ENCODE assay signal across 22 cellular contexts in genomic region chr2:236889791-236890704, GRCh38.
"Had no signal": no experiment of that assay in that cellular context is flagged by ENCODE, and none has a peak within 500 bp of the region (broad histone marks: within the 10 kb centered on the region; RNA-seq: fewer than 3 reads in every experiment).

No MANE protein-coding gene starts in this region.

- H3K4me1 ChIP-seq: uterus had no signal

- H3K4me3 Mint-ChIP-seq: activated CD4-positive, alpha-beta T cell treated with anti-CD3 and anti-CD28 coated beads, Interleukin-2, amount 10 ng/mL, durations not matched to agents 24 days and 14 days; activated T-cell treated with anti-CD3 and anti-CD28 coated beads, Interleukin-2, amount 50 U/mL, for 24 hours; activated T-helper 17 cell treated with anti-CD3 and anti-CD28 coated beads, Interleukin-2, amount 50 U/mL, for 72 hours; dendritic cell treated with granulocyte-macrophage colony-stimulating factor and Interleukin-4, amounts not matched to agents 40 ng/mL and 50 ng/mL, for 4 days; naive thymus-derived CD4-positive, alpha-beta T cell; stimulated activated effector memory CD8-positive, alpha-beta T cell treated with anti-CD3 and anti-CD28 coated beads, Interleukin-12 subunit alpha, Interleukin-12 subunit beta, amount 100 ng/mL, for 72 hours had no signal

- H3K9me3 Mint-ChIP-seq: activated CD4-positive, alpha-beta T cell treated with anti-CD3 and anti-CD28 coated beads, Interleukin-2, amount 10 ng/mL, durations not matched to agents 24 days and 14 days; activated naive CD4-positive, alpha-beta T cell treated with anti-CD3 and anti-CD28 coated beads, Interleukin-2, amount 50 U/mL, for 72 hours; activated T-cell treated with anti-CD3 and anti-CD28 coated beads, Interleukin-2, amount 50 U/mL, for 24 hours; activated T-helper 17 cell treated with anti-CD3 and anti-CD28 coated beads, Interleukin-2, amount 50 U/mL, for 72 hours; stimulated activated effector memory CD8-positive, alpha-beta T cell treated with anti-CD3 and anti-CD28 coated beads, Interleukin-12 subunit alpha, Interleukin-12 subunit beta, amount 100 ng/mL, for 72 hours had no signal

- H3K4me2 ChIP-seq: SK-N-SH had no signal

- H3K4me3 ChIP-seq: cardiac muscle cell, left lung, stomach, suprapubic skin, tibial nerve, uterus had no signal

- H3K36me3 ChIP-seq: cardiac muscle cell, left lung, stomach, suprapubic skin, tibial nerve, uterus had no signal

- FAIRE-seq: frontal cortex had no signal

- H3K9me3 ChIP-seq: SK-N-SH, stomach, suprapubic skin, tibial nerve, uterus had no signal

- H3K27ac Mint-ChIP-seq: activated CD4-positive, alpha-beta T cell treated with anti-CD3 and anti-CD28 coated beads, Interleukin-2, amount 10 ng/mL, durations not matched to agents 24 days and 14 days; activated naive CD4-positive, alpha-beta T cell treated with anti-CD3 and anti-CD28 coated beads, Interleukin-2, amount 50 U/mL, for 72 hours; activated T-cell treated with anti-CD3 and anti-CD28 coated beads, Interleukin-2, amount 50 U/mL, for 24 hours; activated T-helper 17 cell treated with anti-CD3 and anti-CD28 coated beads, Interleukin-2, amount 50 U/mL, for 72 hours; dendritic cell treated with granulocyte-macrophage colony-stimulating factor and Interleukin-4, amounts not matched to agents 40 ng/mL and 50 ng/mL, for 4 days; naive thymus-derived CD4-positive, alpha-beta T cell; stimulated activated effector memory CD8-positive, alpha-beta T cell treated with anti-CD3 and anti-CD28 coated beads, Interleukin-12 subunit alpha, Interleukin-12 subunit beta, amount 100 ng/mL, for 72 hours had no signal

- H3K9ac ChIP-seq: SK-N-SH had no signal

- DNase-seq: activated CD8-positive, alpha-beta memory T cell treated with anti-CD3 and anti-CD28 coated beads, Interleukin-2, amount 50 U/mL, for 4 hours; activated T-cell treated with anti-CD3 and anti-CD28 coated beads, Interleukin-2, amount 50 U/mL, for 24 hours; effector CD4-positive, alpha-beta T cell; glutamatergic neuron; hippocampal formation; kidney glomerular epithelial cell; left lung; naive thymus-derived CD4-positive, alpha-beta T cell; SK-N-SH; stimulated activated CD4-positive, alpha-beta T cell treated with anti-CD3 and anti-CD28 coated beads, Interleukin-2, amount 100 ng/mL, for 24 hours; stomach had no signal

- H3K27me3 ChIP-seq: cardiac muscle cell, stomach, suprapubic skin, tibial nerve, uterus had no signal

- ATAC-seq: activated CD4-positive, CD25-positive, alpha-beta regulatory T cell treated with anti-CD3 and anti-CD28 coated beads, Interleukin-2, amount 50 U/mL, for 24 hours; activated naive CD4-positive, alpha-beta T cell treated with anti-CD3 and anti-CD28 coated beads, Interleukin-2, amount 50 U/mL, for 72 hours; activated T-helper 17 cell treated with anti-CD3 and anti-CD28 coated beads, Interleukin-2, amount 50 U/mL, for 72 hours; left lung; naive thymus-derived CD4-positive, alpha-beta T cell; stimulated activated effector memory CD8-positive, alpha-beta T cell treated with anti-CD3 and anti-CD28 coated beads, Interleukin-12 subunit alpha, Interleukin-12 subunit beta, amount 100 ng/mL, for 72 hours had no signal

- H3K4me1 Mint-ChIP-seq: activated CD4-positive, alpha-beta T cell treated with anti-CD3 and anti-CD28 coated beads, Interleukin-2, amount 10 ng/mL, durations not matched to agents 24 days and 14 days; activated T-helper 17 cell treated with anti-CD3 and anti-CD28 coated beads, Interleukin-2, amount 50 U/mL, for 72 hours; naive thymus-derived CD4-positive, alpha-beta T cell; stimulated activated effector memory CD8-positive, alpha-beta T cell treated with anti-CD3 and anti-CD28 coated beads, Interleukin-12 subunit alpha, Interleukin-12 subunit beta, amount 100 ng/mL, for 72 hours had no signal

- H3K27ac ChIP-seq: cardiac muscle cell had no signal

- H3K36me3 Mint-ChIP-seq: activated naive CD4-positive, alpha-beta T cell treated with anti-CD3 and anti-CD28 coated beads, Interleukin-2, amount 50 U/mL, for 72 hours; naive thymus-derived CD4-positive, alpha-beta T cell; stimulated activated effector memory CD8-positive, alpha-beta T cell treated with anti-CD3 and anti-CD28 coated beads, Interleukin-12 subunit alpha, Interleukin-12 subunit beta, amount 100 ng/mL, for 72 hours had no signal
